Comparison of ENCODE assay signal across 10 cellular contexts in the genomic region with DNA sequence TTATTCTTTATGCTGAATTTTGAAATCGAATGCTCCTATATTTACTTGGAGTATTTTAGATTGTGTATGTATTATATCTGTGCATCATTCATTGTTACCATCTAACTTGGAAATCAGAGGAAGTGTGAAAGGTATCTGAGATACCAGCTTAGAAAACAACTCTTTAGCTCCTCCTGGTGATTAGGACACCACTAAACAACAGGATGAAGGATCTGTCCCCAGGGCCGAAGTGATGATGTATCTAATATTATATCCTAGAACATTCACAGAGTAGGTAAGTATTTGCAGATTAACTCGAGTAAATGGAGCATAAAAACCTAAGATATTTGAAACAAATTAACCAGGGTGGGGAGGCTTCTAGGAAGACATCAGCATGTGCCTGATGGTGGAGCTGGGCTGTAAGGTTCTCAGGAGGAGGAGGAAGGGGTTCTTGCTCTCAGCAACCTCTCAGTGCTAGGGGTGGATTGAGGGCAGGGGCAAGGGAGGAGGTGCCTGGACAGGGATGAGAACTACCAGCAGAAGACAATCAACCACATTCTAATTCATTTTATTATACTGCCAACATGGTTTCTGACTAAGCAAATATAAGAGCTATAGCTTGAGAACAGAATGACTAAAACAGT. TPM values are rescaled to one million over a fixed set of nuclear protein-coding genes. Genes with fewer than 3 reads are reported as not detected.
A peak's percentile ranks its signal among the peaks of the same experiment; 100 is the strongest.
DNase-seq lines count a peak whose midpoint lies in the region; ATAC-seq and TF ChIP-seq lines count a peak whose summit lies in the region.
"Had no signal": no experiment of that assay in that cellular context is flagged by ENCODE, and none has a peak within 500 bp of the region (broad histone marks: within the 10 kb centered on the region; RNA-seq: fewer than 3 reads in every experiment).

No MANE protein-coding gene starts in this region.

- TF ChIP-seq CTCF in GM23338 (conservative IDR thresholded peaks at IDR 0.05; ENCODE audit: low read depth in 2 of 2) (peak; percentile 64 to 68), epithelial cell of esophagus (IDR thresholded peaks at IDR 0.05; ENCODE audit: insufficient read depth, low read depth, low read length, missing control alignments) (peak; percentile 66), psoas muscle (IDR thresholded peaks at IDR 0.05) (peak; percentile 48), right atrium auricular region (IDR thresholded peaks at IDR 0.05) (peak in 1 of 2 donors; percentile 60)

- H3K27ac Mint-ChIP-seq in GM23338 = no peak overlapping the region

- H3K4me1 ChIP-seq in GM23338 (ENCODE audit: insufficient read depth) (peaks cover 19% of the 10 kb centered on the region), psoas muscle (no peaks in the 10 kb centered on the region), right atrium auricular region (peaks cover 0 to 26% of the 10 kb centered on the region in 2 donors)
- H3K4me1 ChIP-seq: SJCRH30 had no signal

- H3K79me2 ChIP-seq in GM23338 (replicated peaks; ENCODE audit: insufficient read depth) = peaks cover 15% of the 10 kb centered on the region

- H3K4me3 Mint-ChIP-seq in GM23338 = no peak overlapping the region

- intact Hi-C loops in psoas muscle (cut with DNase I) = loop anchor here in 1 of 2 donors (2.0 to 5.0 kb wide), 3 partner anchors 334 to 511 kb away; no protein-coding TSS in a partner anchor

- peaks cover 39% of the 10 kb centered on the region for H3K27me3 Mint-ChIP-seq in GM23338 (ENCODE audit: insufficient read depth, low read depth, poor library complexity)

- H3K9me2 ChIP-seq in GM23338 (ENCODE audit: insufficient read depth) = no peaks in the 10 kb centered on the region

- no peak overlapping the region for H2AFZ ChIP-seq in GM23338

- no peaks in the 10 kb centered on the region; the same call in 2 of the 3 replicates for H3K36me3 Mint-ChIP-seq in GM23338 (ENCODE audit: low read depth)

- H3K9me3 ChIP-seq in psoas muscle = no peaks in the 10 kb centered on the region
- no peaks in the 10 kb centered on the region for H3K9me3 ChIP-seq in right atrium auricular region
- H3K9me3 ChIP-seq: pancreas, SJCRH30 had no signal

- H3K27ac ChIP-seq in GM23338 (ENCODE audit: low read depth) = no peak overlapping the region
- H3K27ac ChIP-seq in psoas muscle = no peak overlapping the region
- no peak overlapping the region for H3K27ac ChIP-seq in right atrium auricular region
- H3K27ac ChIP-seq: SJCRH30 had no signal

- H3K27me3 ChIP-seq in GM23338 (ENCODE audit: insufficient read depth) (peaks cover 37% of the 10 kb centered on the region), psoas muscle (ENCODE audit: insufficient read depth in 3 of 3, low read length in 2 of 3) (no peaks in the 10 kb centered on the region), right atrium auricular region (no peaks in the 10 kb centered on the region)
- H3K27me3 ChIP-seq: pancreas, SJCRH30 had no signal

- H3K9me3 Mint-ChIP-seq in GM23338 = peaks cover 5% of the 10 kb centered on the region; the same call in 1 of the 3 replicates

- H3K4me2 ChIP-seq in GM23338 = no peak overlapping the region

- H3K4me3 ChIP-seq in GM23338 (no peak overlapping the region), epithelial cell of esophagus (ENCODE audit: low read length) (no peak overlapping the region), psoas muscle (no peak overlapping the region), right atrium auricular region (no peak overlapping the region)
- H3K4me3 ChIP-seq: pancreas, SJCRH30 had no signal

- 24 to 40% (median 33%) methylated on average over 3 of the region's 3 CpGs for WGBS in psoas muscle, 3 donors

- H4K20me1 ChIP-seq in GM23338 (replicated peaks; ENCODE audit: insufficient read depth) = peaks cover 13% of the 10 kb centered on the region

- H3F3A ChIP-seq in GM23338 (replicated peaks; ENCODE audit: low read depth) = 0 out of 2 replicates have a peak, but pooled peaks cover 7% of the 10 kb centered on the region

- DNase-seq in COLO829 (ENCODE audit: low spot score) (peak; percentile 63), GM23338 (ENCODE audit: low spot score) (peak; percentile 65), RKO (ENCODE audit: low spot score) (peak; percentile 73), epithelial cell of esophagus (ENCODE audit: low read depth) (peak; percentile 75), psoas muscle (no peak), right atrium auricular region (ENCODE audit: low spot score) (no peak)
- DNase-seq in activated CD4-positive, CD25-positive, alpha-beta regulatory T cell (lab: John Stamatoyannopoulos, UW) = no peak
- DNase-seq: pancreas had no signal

- H3K4me1 Mint-ChIP-seq in GM23338 = peaks cover 24% of the 10 kb centered on the region

- H3K36me3 ChIP-seq in GM23338 (ENCODE audit: insufficient read depth) = no peaks in the 10 kb centered on the region
- no peaks in the 10 kb centered on the region for H3K36me3 ChIP-seq in psoas muscle (ENCODE audit: insufficient read depth in 1 of 2, low read depth in 1 of 2)
- H3K36me3 ChIP-seq in right atrium auricular region = no peaks in the 10 kb centered on the region
- H3K36me3 ChIP-seq: pancreas, SJCRH30 had no signal

- ATAC-seq in GM23338 (no peak), psoas muscle (no peak), GM19351 (IDR thresholded peaks at IDR 0.05; ENCODE audit: unreplicated experiment) (no peak)

TF ChIP-seq in GM23338, 12 proteins besides CTCF, POLR2A, EP300 and RAD21:
- TF ChIP-seq, protein P1, sequence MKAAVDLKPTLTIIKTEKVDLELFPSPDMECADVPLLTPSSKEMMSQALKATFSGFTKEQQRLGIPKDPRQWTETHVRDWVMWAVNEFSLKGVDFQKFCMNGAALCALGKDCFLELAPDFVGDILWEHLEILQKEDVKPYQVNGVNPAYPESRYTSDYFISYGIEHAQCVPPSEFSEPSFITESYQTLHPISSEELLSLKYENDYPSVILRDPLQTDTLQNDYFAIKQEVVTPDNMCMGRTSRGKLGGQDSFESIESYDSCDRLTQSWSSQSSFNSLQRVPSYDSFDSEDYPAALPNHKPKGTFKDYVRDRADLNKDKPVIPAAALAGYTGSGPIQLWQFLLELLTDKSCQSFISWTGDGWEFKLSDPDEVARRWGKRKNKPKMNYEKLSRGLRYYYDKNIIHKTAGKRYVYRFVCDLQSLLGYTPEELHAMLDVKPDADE (IDR thresholded peaks at IDR 0.05) = no peak
- no peak for TF ChIP-seq ZNF114 (CRISPR knock-in tag; IDR thresholded peaks at IDR 0.05)
- no peak for TF ChIP-seq POLR2AphosphoS5 (IDR thresholded peaks at IDR 0.05; ENCODE audit: low read depth)
- TF ChIP-seq EZH2phosphoT487 (IDR thresholded peaks at IDR 0.05; ENCODE audit: unreplicated experiment) = no peak
TF ChIP-seq in GM23338: peak in this region for 0.

RNA-seq across cellular contexts. Expression of a gene that starts 2.6 kb away (rescaled TPM):
- total RNA-seq in GM23338 (2014; rRNA removed; shearing (Covaris generic)) = 7.5 and 14.4 TPM in 2 replicates
- polyA plus RNA-seq in GM23338 (2016; fragmentation: Nextera tagmentation; extraction: Ambion mirVana) = 3.7 and 4.1 TPM in 2 replicates
- total RNA-seq in psoas muscle = 10 to 100 TPM; 22.4 to 76.3 (median 64.2) TPM
- 100 to 1,000 TPM in 2 of 3 donors, 10 to 100 TPM in 1; 29.0 to 152 (median 126) TPM for polyA plus RNA-seq in psoas muscle
- total RNA-seq in right atrium auricular region = 10 to 100 TPM; 21.2 to 25.5 TPM

Comparison
In these comparisons a context has a peak if more than half of its experiments do, and no peak if none do; other contexts are left out.
1. DNase-seq: peak in COLO829 (single experiment), GM23338 (single experiment), RKO (single experiment) and epithelial cell of esophagus (single experiment); none in psoas muscle (0 of 2), activated CD4-positive, CD25-positive, alpha-beta regulatory T cell (0 of 4) and right atrium auricular region (single experiment).